ENCODE assay signal across 11 cellular contexts in the genomic region with DNA sequence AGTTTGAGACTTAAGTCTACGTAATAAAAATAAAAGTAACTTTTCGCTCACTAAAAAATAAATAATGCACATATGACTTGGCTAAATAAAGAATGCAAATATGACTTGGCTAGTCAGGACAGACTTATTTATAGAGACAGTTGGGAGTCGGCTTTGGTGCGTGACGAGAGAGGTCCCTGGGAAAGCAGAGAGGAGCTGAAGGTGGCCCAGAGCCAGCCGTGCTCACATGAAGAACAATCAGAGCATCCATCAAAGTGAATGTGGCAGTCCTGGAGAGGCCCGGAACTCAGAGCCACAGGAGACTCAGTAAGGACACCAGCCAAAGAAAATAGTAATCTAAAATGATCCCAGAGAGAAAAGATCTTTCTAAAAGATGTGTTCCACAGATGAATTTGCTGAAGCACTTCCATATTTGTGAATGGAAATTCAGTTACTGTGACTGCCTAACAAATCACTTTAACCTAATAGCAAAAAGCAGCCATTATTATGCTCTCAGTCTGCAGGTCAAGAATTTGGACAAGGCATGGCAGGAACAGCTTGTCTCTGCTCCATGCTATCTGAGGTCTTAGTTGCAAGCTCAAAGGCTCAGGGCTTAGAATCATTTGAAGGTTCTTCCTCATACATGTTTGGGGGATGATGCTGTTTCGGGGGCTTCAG. TPM values are rescaled to one million over a fixed set of nuclear protein-coding genes. Genes with fewer than 3 reads are reported as not detected.
DNase-seq lines count a peak whose midpoint lies in the region; ATAC-seq and TF ChIP-seq lines count a peak whose summit lies in the region.
"Had no signal": no experiment of that assay in that cellular context is flagged by ENCODE, and none has a peak within 500 bp of the region (broad histone marks: within the 10 kb centered on the region; RNA-seq: fewer than 3 reads in every experiment).

No MANE protein-coding gene starts in this region.

- no peaks in the 10 kb centered on the region for H3K9me3 ChIP-seq in upper lobe of left lung

- H3K27ac Mint-ChIP-seq in stimulated activated effector memory CD8-positive, alpha-beta T cell treated with anti-CD3 and anti-CD28 coated beads, Interleukin-12 subunit alpha, Interleukin-12 subunit beta, amount 100 ng/mL, for 72 hours, result no peak overlapping the region
- H3K27ac Mint-ChIP-seq: neural progenitor cell had no signal

- WGBS in upper lobe of left lung, 2 donors, result 36 to 39% methylated on average over 8 of the region's 8 CpGs

- TF ChIP-seq CTCF in astrocyte of the spinal cord (IDR thresholded peaks at IDR 0.05; ENCODE audit: low read depth, low read length), result no peak
- no peak for TF ChIP-seq CTCF in upper lobe of left lung (IDR thresholded peaks at IDR 0.05)

- H3K36me3 Mint-ChIP-seq in stimulated activated effector memory CD8-positive, alpha-beta T cell treated with anti-CD3 and anti-CD28 coated beads, Interleukin-12 subunit alpha, Interleukin-12 subunit beta, amount 100 ng/mL, for 72 hours, result no peaks in the 10 kb centered on the region

- H3K4me1 Mint-ChIP-seq in stimulated activated effector memory CD8-positive, alpha-beta T cell treated with anti-CD3 and anti-CD28 coated beads, Interleukin-12 subunit alpha, Interleukin-12 subunit beta, amount 100 ng/mL, for 72 hours, result no peaks in the 10 kb centered on the region

- TF ChIP-seq EP300 in upper lobe of left lung (IDR thresholded peaks at IDR 0.05), result no peak

- ATAC-seq in upper lobe of left lung (ENCODE audit: low FRiP score in 2 of 2) (peak in 1 of 2 donors; percentile 69), HG03159 (IDR thresholded peaks at IDR 0.05; ENCODE audit: unreplicated experiment) (no peak)
- no peak for ATAC-seq in stimulated activated effector memory CD8-positive, alpha-beta T cell treated with anti-CD3 and anti-CD28 coated beads, Interleukin-12 subunit alpha, Interleukin-12 subunit beta, amount 100 ng/mL, for 72 hours

- H3K4me3 Mint-ChIP-seq in stimulated activated effector memory CD8-positive, alpha-beta T cell treated with anti-CD3 and anti-CD28 coated beads, Interleukin-12 subunit alpha, Interleukin-12 subunit beta, amount 100 ng/mL, for 72 hours, result no peak overlapping the region
- H3K4me3 Mint-ChIP-seq: neural progenitor cell had no signal

- H3K9me3 Mint-ChIP-seq in stimulated activated effector memory CD8-positive, alpha-beta T cell treated with anti-CD3 and anti-CD28 coated beads, Interleukin-12 subunit alpha, Interleukin-12 subunit beta, amount 100 ng/mL, for 72 hours, result no peaks in the 10 kb centered on the region
- H3K9me3 Mint-ChIP-seq: neural progenitor cell had no signal

- no peaks in the 10 kb centered on the region for H3K27me3 ChIP-seq in upper lobe of left lung
- H3K27me3 ChIP-seq: neural progenitor cell had no signal

- TF ChIP-seq POLR2A in upper lobe of left lung (IDR thresholded peaks at IDR 0.05), result no peak

- H3K36me3 ChIP-seq in upper lobe of left lung, result no peaks in the 10 kb centered on the region
- H3K36me3 ChIP-seq: neural progenitor cell had no signal

- H3K27ac ChIP-seq in upper lobe of left lung, result peak overlapping the region in 3 of 4 donors; percentile 51 to 58 (median 57)
- H3K27ac ChIP-seq: neural progenitor cell, SK-N-MC had no signal

- DNase-seq in NCI-H1694 treated with DMSO at 0.1 percent for 48 hours (lab: John Stamatoyannopoulos, UW) (peak; percentile 3), NCI-H1694 (lab: John Stamatoyannopoulos, UW) (no peak), astrocyte of the spinal cord (ENCODE audit: low read depth, low spot score) (peak; percentile 97), kidney glomerular epithelial cell (lab: John Stamatoyannopoulos, UW) (peak; percentile 85), upper lobe of left lung (peak in 1 of 2 donors; percentile 40)
- no peak for DNase-seq in stimulated activated effector memory CD8-positive, alpha-beta T cell treated with anti-CD3 and anti-CD28 coated beads, Interleukin-12 subunit alpha, Interleukin-12 subunit beta, amount 100 ng/mL, for 72 hours (ENCODE audit: low spot score in 2 of 2)
- no peak for DNase-seq in stimulated activated naive CD4-positive, alpha-beta T cell (lab: John Stamatoyannopoulos, UW)
- DNase-seq: KBM-7 had no signal

- H3K4me1 ChIP-seq in upper lobe of left lung, result peaks cover 7 to 26% (median 13%) of the 10 kb centered on the region in 4 donors

- in situ Hi-C loops in astrocyte of the spinal cord (cut with HindIII; ENCODE audit: low sequenced_read_pairs), result no loop called here

- H3K4me3 ChIP-seq in astrocyte of the spinal cord (ENCODE audit: low read depth, low read length), result no peak overlapping the region
- H3K4me3 ChIP-seq in upper lobe of left lung, result no peak overlapping the region
- H3K4me3 ChIP-seq: neural progenitor cell, SK-N-MC had no signal

RNA-seq across cellular contexts. Expression of gene CWC15, which starts 34.8 kb away (rescaled TPM):
- 10 to 100 TPM; 23.0 to 55.5 (median 42.6) TPM for total RNA-seq in upper lobe of left lung

RNA-seq across cellular contexts. Expression of gene KDM4D, which starts 35.0 kb away (rescaled TPM):
- under 1 TPM in 4 of 6 donors, not detected in 2; 0.20 to 0.74 (median 0.59) TPM for total RNA-seq in upper lobe of left lung

Comparison
In these comparisons a context has a peak if more than half of its experiments do, and no peak if none do; other contexts are left out.
1. DNase-seq: peak in NCI-H1694 treated with DMSO at 0.1 percent for 48 hours (single experiment), astrocyte of the spinal cord (single experiment) and kidney glomerular epithelial cell (single experiment); none in NCI-H1694 (single experiment), stimulated activated effector memory CD8-positive, alpha-beta T cell treated with anti-CD3 and anti-CD28 coated beads, Interleukin-12 subunit alpha, Interleukin-12 subunit beta, amount 100 ng/mL, for 72 hours (0 of 2) and stimulated activated naive CD4-positive, alpha-beta T cell (0 of 6).